In genomic region chr10:53737132-53737531, GRCh38 we compare ENCODE assay signal across 37 cellular contexts.
"Had no signal": no experiment of that assay in that cellular context is flagged by ENCODE, and none has a peak within 500 bp of the region (broad histone marks: within the 10 kb centered on the region; RNA-seq: fewer than 3 reads in every experiment).

No MANE protein-coding gene starts in this region.

- ATAC-seq: activated naive CD4-positive, alpha-beta T cell treated with anti-CD3 and anti-CD28 coated beads, Interleukin-2, amount 50 U/mL, for 72 hours; activated naive CD8-positive, alpha-beta T cell treated with anti-CD3 and anti-CD28 coated beads, Interleukin-2, amount 50 U/mL, for 24 hours; activated T-cell treated with anti-CD3 and anti-CD28 coated beads, Interleukin-2, amount 50 U/mL, for 4 hours; activated T-cell treated with anti-CD3 and anti-CD28 coated beads, Interleukin-2, amount 50 U/mL, for 72 hours; activated T-helper 17 cell treated with anti-CD3 and anti-CD28 coated beads, Interleukin-2, amount 50 U/mL, for 72 hours; body of pancreas had no signal

- H3K27me3 ChIP-seq: adrenal gland, ascending aorta, body of pancreas, brain microvascular endothelial cell, breast epithelium, cardiac muscle cell had no signal

- DNase-seq: activated effector memory CD4-positive, alpha-beta T cell treated with anti-CD3 and anti-CD28 coated beads, Interleukin-2, amount 50 U/mL, for 16 hours; activated effector memory CD4-positive, alpha-beta T cell treated with Interleukin-2 at 50 U/mL for 16 hours; activated gamma-delta T cell; activated gamma-delta T cell treated with Interleukin-2 at 50 U/mL for 16 hours; activated naive CD4-positive, alpha-beta T cell; activated naive CD4-positive, alpha-beta T cell treated with anti-CD3 and anti-CD28 coated beads for 36 hours; activated naive CD4-positive, alpha-beta T cell treated with anti-CD3 and anti-CD28 coated beads, Interleukin-2, amount 10 ng/mL, durations not matched to agents 7 days and 5 days; activated naive CD4-positive, alpha-beta T cell treated with anti-CD3 and anti-CD28 coated beads, Interleukin-2, amount 50 U/mL, for 16 hours; activated naive CD4-positive, alpha-beta T cell treated with Interleukin-2 at 50 U/mL for 16 hours; activated naive CD8-positive, alpha-beta T cell treated with anti-CD3 and anti-CD28 coated beads for 36 hours; activated naive CD8-positive, alpha-beta T cell treated with anti-CD3 and anti-CD28 coated beads, Interleukin-2, amount 10 ng/mL, durations not matched to agents 7 days and 5 days; activated naive CD8-positive, alpha-beta T cell treated with anti-CD3 and anti-CD28 coated beads, Interleukin-2, amount 50 U/mL, for 24 hours; activated T-cell treated with anti-CD3 and anti-CD28 coated beads, Interleukin-2, amount 50 U/mL, for 24 hours; activated T-cell treated with anti-CD3 and anti-CD28 coated beads, Interleukin-2, amount 50 U/mL, for 4 hours; activated T-cell treated with anti-CD3 and anti-CD28 coated beads, Interleukin-2, amount 50 U/mL, for 48 hours; activated T-cell treated with anti-CD3 and anti-CD28 coated beads, Interleukin-2, amount 50 U/mL, for 72 hours; adrenal gland; amniotic stem cell; amygdala; anterior cingulate cortex; aorta; body of pancreas; brain microvascular endothelial cell; caudate nucleus; central memory CD4-positive, alpha-beta T cell; cerebellar nuclear complex had no signal

- H3K4me1 Mint-ChIP-seq: activated naive CD4-positive, alpha-beta T cell treated with anti-CD3 and anti-CD28 coated beads, Interleukin-2, amount 10 ng/mL, durations not matched to agents 7 days and 5 days; activated naive CD4-positive, alpha-beta T cell treated with anti-CD3 and anti-CD28 coated beads, Interleukin-2, amount 50 U/mL, for 24 hours; activated naive CD8-positive, alpha-beta T cell treated with anti-CD3 and anti-CD28 coated beads for 36 hours; activated naive CD8-positive, alpha-beta T cell treated with anti-CD3 and anti-CD28 coated beads, Interleukin-2, amount 10 ng/mL, durations not matched to agents 7 days and 5 days; activated naive CD8-positive, alpha-beta T cell treated with anti-CD3 and anti-CD28 coated beads, Interleukin-2, amount 50 U/mL, for 24 hours; activated T-helper 17 cell treated with anti-CD3 and anti-CD28 coated beads, Interleukin-2, amount 50 U/mL, for 72 hours; brain; central memory CD8-positive, alpha-beta T cell had no signal

- H3K4me3 ChIP-seq: adrenal gland, ascending aorta, body of pancreas, breast epithelium, cardiac muscle cell had no signal

- H3K4me1 ChIP-seq: adrenal gland, ascending aorta, body of pancreas, breast epithelium had no signal

- H3K36me3 Mint-ChIP-seq: activated naive CD4-positive, alpha-beta T cell treated with anti-CD3 and anti-CD28 coated beads, Interleukin-2, amount 10 ng/mL, durations not matched to agents 7 days and 5 days; activated naive CD4-positive, alpha-beta T cell treated with anti-CD3 and anti-CD28 coated beads, Interleukin-2, amount 50 U/mL, for 24 hours; activated naive CD8-positive, alpha-beta T cell; activated naive CD8-positive, alpha-beta T cell treated with anti-CD3 and anti-CD28 coated beads for 36 hours; activated naive CD8-positive, alpha-beta T cell treated with anti-CD3 and anti-CD28 coated beads, Interleukin-2, amount 10 ng/mL, durations not matched to agents 7 days and 5 days; brain had no signal

- H3K36me3 ChIP-seq: adrenal gland, ascending aorta, brain microvascular endothelial cell, breast epithelium, cardiac muscle cell had no signal

- H3K27ac ChIP-seq: adrenal gland, ascending aorta, body of pancreas, brain microvascular endothelial cell, breast epithelium, cardiac muscle cell had no signal

- H3K4me3 Mint-ChIP-seq: activated naive CD4-positive, alpha-beta T cell treated with anti-CD3 and anti-CD28 coated beads for 36 hours; activated naive CD4-positive, alpha-beta T cell treated with anti-CD3 and anti-CD28 coated beads, Interleukin-2, amount 10 ng/mL, durations not matched to agents 7 days and 5 days; activated naive CD4-positive, alpha-beta T cell treated with anti-CD3 and anti-CD28 coated beads, Interleukin-2, amount 50 U/mL, for 24 hours; activated naive CD8-positive, alpha-beta T cell; activated naive CD8-positive, alpha-beta T cell treated with anti-CD3 and anti-CD28 coated beads for 36 hours; activated naive CD8-positive, alpha-beta T cell treated with anti-CD3 and anti-CD28 coated beads, Interleukin-2, amount 10 ng/mL, durations not matched to agents 7 days and 5 days; activated naive CD8-positive, alpha-beta T cell treated with anti-CD3 and anti-CD28 coated beads, Interleukin-2, amount 50 U/mL, for 24 hours; activated T-cell treated with anti-CD3 and anti-CD28 coated beads, Interleukin-2, amount 50 U/mL, for 24 hours; activated T-cell treated with anti-CD3 and anti-CD28 coated beads, Interleukin-2, amount 50 U/mL, for 4 hours; activated T-cell treated with anti-CD3 and anti-CD28 coated beads, Interleukin-2, amount 50 U/mL, for 72 hours; activated T-helper 1 cell treated with anti-CD3 and anti-CD28 coated beads, Interleukin-12 subunit alpha, Interleukin-12 subunit beta, Interleukin-2, Interleukin-4 antibody, amounts not matched to agents 30 ng/mL and 10 ng/mL and 1 ng/mL, durations not matched to agents 14 hours and 24 hours and 36 hours; activated T-helper 17 cell treated with anti-CD3 and anti-CD28 coated beads, Interleukin-2, amount 50 U/mL, for 72 hours; brain; central memory CD8-positive, alpha-beta T cell had no signal

- H3K27ac Mint-ChIP-seq: activated naive CD4-positive, alpha-beta T cell treated with anti-CD3 and anti-CD28 coated beads for 36 hours; activated naive CD4-positive, alpha-beta T cell treated with anti-CD3 and anti-CD28 coated beads, Interleukin-2, amount 10 ng/mL, durations not matched to agents 7 days and 5 days; activated naive CD4-positive, alpha-beta T cell treated with anti-CD3 and anti-CD28 coated beads, Interleukin-2, amount 50 U/mL, for 24 hours; activated naive CD4-positive, alpha-beta T cell treated with anti-CD3 and anti-CD28 coated beads, Interleukin-2, amount 50 U/mL, for 72 hours; activated naive CD8-positive, alpha-beta T cell; activated naive CD8-positive, alpha-beta T cell treated with anti-CD3 and anti-CD28 coated beads for 36 hours; activated naive CD8-positive, alpha-beta T cell treated with anti-CD3 and anti-CD28 coated beads, Interleukin-2, amount 10 ng/mL, durations not matched to agents 7 days and 5 days; activated naive CD8-positive, alpha-beta T cell treated with anti-CD3 and anti-CD28 coated beads, Interleukin-2, amount 50 U/mL, for 24 hours; activated T-cell treated with anti-CD3 and anti-CD28 coated beads, Interleukin-2, amount 50 U/mL, for 24 hours; activated T-cell treated with anti-CD3 and anti-CD28 coated beads, Interleukin-2, amount 50 U/mL, for 72 hours; activated T-helper 1 cell treated with anti-CD3 and anti-CD28 coated beads, Interleukin-12 subunit alpha, Interleukin-12 subunit beta, Interleukin-2, Interleukin-4 antibody, amounts not matched to agents 30 ng/mL and 10 ng/mL and 1 ng/mL, durations not matched to agents 14 hours and 24 hours and 36 hours; activated T-helper 17 cell treated with anti-CD3 and anti-CD28 coated beads, Interleukin-2, amount 50 U/mL, for 72 hours; activated T-helper 2 cell treated with anti-CD3 and anti-CD28 coated beads, Interferon-gamma antibody, Interleukin-2, Interleukin-4, amounts not matched to agents 10 μg/mL and 5 μg/mL and 100 μg/mL, durations not matched to agents 14 hours and 24 hours and 36 hours; brain had no signal

- H3K27me3 Mint-ChIP-seq: activated naive CD4-positive, alpha-beta T cell treated with anti-CD3 and anti-CD28 coated beads, Interleukin-2, amount 10 ng/mL, durations not matched to agents 7 days and 5 days; activated naive CD4-positive, alpha-beta T cell treated with anti-CD3 and anti-CD28 coated beads, Interleukin-2, amount 50 U/mL, for 24 hours; activated naive CD8-positive, alpha-beta T cell; activated naive CD8-positive, alpha-beta T cell treated with anti-CD3 and anti-CD28 coated beads for 36 hours; activated naive CD8-positive, alpha-beta T cell treated with anti-CD3 and anti-CD28 coated beads, Interleukin-2, amount 10 ng/mL, durations not matched to agents 7 days and 5 days; activated naive CD8-positive, alpha-beta T cell treated with anti-CD3 and anti-CD28 coated beads, Interleukin-2, amount 50 U/mL, for 24 hours; activated T-cell treated with anti-CD3 and anti-CD28 coated beads, Interleukin-2, amount 50 U/mL, for 24 hours; activated T-helper 17 cell treated with anti-CD3 and anti-CD28 coated beads, Interleukin-2, amount 50 U/mL, for 72 hours; central memory CD8-positive, alpha-beta T cell had no signal

- H3K9me3 ChIP-seq: adrenal gland, ascending aorta, body of pancreas, breast epithelium had no signal

- H3K9me3 Mint-ChIP-seq: activated naive CD8-positive, alpha-beta T cell treated with anti-CD3 and anti-CD28 coated beads, Interleukin-2, amount 10 ng/mL, durations not matched to agents 7 days and 5 days; activated naive CD8-positive, alpha-beta T cell treated with anti-CD3 and anti-CD28 coated beads, Interleukin-2, amount 50 U/mL, for 24 hours had no signal
